Comparison of ENCODE assay signal across 8 cellular contexts in the genomic region with DNA sequence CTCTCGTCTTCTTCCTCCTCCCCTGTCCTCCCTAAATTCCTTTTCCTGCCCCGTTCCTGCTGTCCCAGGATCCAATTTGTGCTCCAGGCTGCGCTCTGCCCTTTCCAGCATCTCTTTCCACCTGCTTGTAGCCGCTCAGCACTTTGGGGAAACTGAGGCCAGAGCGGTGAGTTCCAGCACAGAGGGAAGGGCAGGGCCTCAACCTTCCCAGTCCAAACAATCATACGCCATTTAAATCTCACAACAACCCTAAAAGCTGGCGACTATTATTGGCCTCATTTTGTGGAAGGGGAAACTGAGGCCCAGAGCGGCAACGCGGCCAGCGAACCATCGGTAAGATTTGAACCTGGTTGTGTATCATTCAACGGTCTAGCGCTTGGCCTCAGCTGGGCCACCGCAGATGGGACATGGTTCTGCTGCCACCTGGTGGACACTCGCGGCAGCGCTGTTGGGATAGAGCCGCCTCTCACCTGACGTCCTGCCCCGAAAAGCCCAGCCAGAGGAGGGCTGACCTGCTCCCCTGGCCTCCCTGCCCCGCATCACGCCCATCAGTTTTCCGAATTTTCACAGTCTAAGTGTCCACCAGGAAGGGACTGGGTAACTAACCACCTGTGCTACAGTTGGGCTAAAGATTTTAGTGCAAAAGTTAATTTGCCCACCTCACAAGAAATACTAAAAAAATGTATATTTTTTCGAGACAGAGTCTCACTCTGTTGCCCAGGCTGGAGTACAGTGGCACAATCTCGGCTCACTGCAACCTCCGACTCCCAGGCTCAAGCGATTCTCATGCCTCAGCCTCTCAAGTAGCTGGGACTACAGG. TPM values are rescaled to one million over a fixed set of nuclear protein-coding genes. Genes with fewer than 3 reads are reported as not detected.
DNase-seq lines count a peak whose midpoint lies in the region; ATAC-seq, FAIRE-seq and TF ChIP-seq lines count a peak whose summit lies in the region.

No MANE protein-coding gene starts in this region.

- TF ChIP-seq CTCF in A549 (IDR thresholded peaks at IDR 0.05), result peak; percentile 80
- peak; percentile 98 for TF ChIP-seq CTCF in GM20000 (IDR thresholded peaks at IDR 0.05; ENCODE audit: extremely low read depth, missing control alignments)

- DNase-seq in A549 (ENCODE audit: low read depth in 1 of 2, low spot score in 1 of 2) (peak; percentile 67 to 81), GM20000 (ENCODE audit: low spot score) (peak; percentile 83), NCI-H345 (lab: John Stamatoyannopoulos, UW) (peak; percentile 65), left lobe of liver (ENCODE audit: low spot score) (peak; percentile 83)
- DNase-seq in activated CD4-positive, alpha-beta T cell treated with anti-CD3 and anti-CD28 coated beads for 24 hours (ENCODE audit: low read depth in 2 of 2), result peak; percentile 95
- peak; percentile 79 to 95 for DNase-seq in central memory CD8-positive, alpha-beta T cell (ENCODE audit: low spot score in 2 of 2)
- DNase-seq in stimulated activated CD4-positive, alpha-beta T cell treated with anti-CD3 and anti-CD28 coated beads, Interleukin-4, amount 100 ng/mL, for 48 hours (ENCODE audit: low read depth in 2 of 2), result peak; percentile 87 to 98

- no peak for TF ChIP-seq POLR2A in A549 (IDR thresholded peaks at IDR 0.05; ENCODE audit: low read length)

- no peaks in the 10 kb centered on the region for H3K9me3 ChIP-seq in A549

- CTCF ChIA-PET in A549 (lab: Yijun Ruan, JAX), result interaction anchor here (0.5 to 3.3 kb wide), 30 partner anchors 8 to 443 kb away, joined by 3 to 19 read pairs (median 4); partner anchors contain the start of genes B3GNT3 and CCDC124

- no peaks in the 10 kb centered on the region for H3K9me3 Mint-ChIP-seq in central memory CD8-positive, alpha-beta T cell

- H3K4me1 Mint-ChIP-seq in central memory CD8-positive, alpha-beta T cell, result peaks cover 31% of the 10 kb centered on the region

- H3K4me1 ChIP-seq in A549, result 0 out of 3 replicates have a peak, but pooled peaks cover 3% of the 10 kb centered on the region

- no peak overlapping the region for H3K4me3 ChIP-seq in A549

- no peak overlapping the region for H3K27ac ChIP-seq in A549

- peak; percentile 89 to 95 for TF ChIP-seq RAD21 in A549 (conservative IDR thresholded peaks at IDR 0.05 in 1 of 2, IDR thresholded peaks at IDR 0.05 in 1 of 2)

- no peak overlapping the region for H3K4me3 Mint-ChIP-seq in central memory CD8-positive, alpha-beta T cell

- H3K36me3 Mint-ChIP-seq in central memory CD8-positive, alpha-beta T cell (ENCODE audit: insufficient read depth), result peaks cover 14% of the 10 kb centered on the region

- POLR2A ChIA-PET in A549 (lab: Yijun Ruan, JAX), result no interaction called here

- ATAC-seq in A549, result peak; percentile 69 to 75; a peak in 5 of 6 replicates
- no peak for ATAC-seq in central memory CD8-positive, alpha-beta T cell (replicated peaks; ENCODE audit: extremely low read depth, poor library complexity, severe bottlenecking)
- peak; percentile 70 for ATAC-seq in left lobe of liver
- ATAC-seq in GM21576 (IDR thresholded peaks at IDR 0.05; ENCODE audit: unreplicated experiment), result no peak

- no peak overlapping the region for H3K4me2 ChIP-seq in A549

- no peak overlapping the region for H3K27ac Mint-ChIP-seq in central memory CD8-positive, alpha-beta T cell (ENCODE audit: low read depth)

- TF ChIP-seq EP300 in A549 (IDR thresholded peaks at IDR 0.05), result no peak

- WGBS in A549 (ENCODE audit: missing lambda C conversion rate), result 9% methylated on average over 26 of the region's 28 CpGs

- no peak for FAIRE-seq in A549 (lab: Jason Lieb, UNC)

- H3K27me3 Mint-ChIP-seq in central memory CD8-positive, alpha-beta T cell, result no peaks in the 10 kb centered on the region

TF ChIP-seq in A549, 52 proteins besides CTCF, POLR2A, EP300 and RAD21:
- peak; percentile 74 for TF ChIP-seq SMC3 (IDR thresholded peaks at IDR 0.05)
- TF ChIP-seq, protein P1, sequence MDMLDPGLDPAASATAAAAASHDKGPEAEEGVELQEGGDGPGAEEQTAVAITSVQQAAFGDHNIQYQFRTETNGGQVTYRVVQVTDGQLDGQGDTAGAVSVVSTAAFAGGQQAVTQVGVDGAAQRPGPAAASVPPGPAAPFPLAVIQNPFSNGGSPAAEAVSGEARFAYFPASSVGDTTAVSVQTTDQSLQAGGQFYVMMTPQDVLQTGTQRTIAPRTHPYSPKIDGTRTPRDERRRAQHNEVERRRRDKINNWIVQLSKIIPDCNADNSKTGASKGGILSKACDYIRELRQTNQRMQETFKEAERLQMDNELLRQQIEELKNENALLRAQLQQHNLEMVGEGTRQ (IDR thresholded peaks at IDR 0.05), result no peak
- no peak for TF ChIP-seq NFE2L2 (conservative IDR thresholded peaks at IDR 0.05; ENCODE audit: low read length)

RNA-seq across cellular contexts. Expression of gene RPL18A, which starts 4.2 kb away (rescaled TPM):
- polyA plus RNA-seq in A549 (2011; rRNA removed), result 624 and 696 TPM in 2 replicates
- polyA plus RNA-seq in A549 (2012; cell fraction: cytosol; rRNA removed), result 1,715 and 1,844 TPM in 2 replicates
- polyA plus RNA-seq in A549 (2012; cell fraction: nucleus; rRNA removed), result 964 and 1,082 TPM in 2 replicates
- 1,807 to 1,898 TPM (median 1,812 TPM) in 3 replicates for polyA plus RNA-seq in A549 (2017; fragmentation: RNase III; extraction: RNeasy Plus Mini Kit Qiagen cat#74134 plus additional on column Dnase treatment)
- polyA minus RNA-seq in A549 (2011; rRNA and poly(A)+ RNA removed), result 268 and 275 TPM in 2 replicates
- total RNA-seq in left lobe of liver, result 493 TPM

RNA-seq across cellular contexts. Expression of gene JAK3, which starts 7.8 kb away (rescaled TPM):
- 0.89 and 1.2 TPM in 2 replicates for polyA plus RNA-seq in A549 (2011; rRNA removed)
- polyA plus RNA-seq in A549 (2012; cell fraction: cytosol; rRNA removed), result 0.26 and 0.38 TPM in 2 replicates
- 0.91 and 0.95 TPM in 2 replicates for polyA plus RNA-seq in A549 (2012; cell fraction: nucleus; rRNA removed)
- polyA plus RNA-seq in A549 (2017; fragmentation: RNase III; extraction: RNeasy Plus Mini Kit Qiagen cat#74134 plus additional on column Dnase treatment), result 0.24 to 0.40 TPM (median 0.31 TPM) in 3 replicates
- polyA minus RNA-seq in A549 (2011; rRNA and poly(A)+ RNA removed), result 2.6 and 2.8 TPM in 2 replicates
- 1.2 TPM for total RNA-seq in left lobe of liver

RNA-seq across cellular contexts. Expression of gene SLC5A5, which starts 16.2 kb away (rescaled TPM):
- 0.25 TPM in 2 replicates for polyA plus RNA-seq in A549 (2011; rRNA removed)
- 0.08 and 0.09 TPM in 2 replicates for polyA plus RNA-seq in A549 (2012; cell fraction: cytosol; rRNA removed)
- polyA plus RNA-seq in A549 (2012; cell fraction: nucleus; rRNA removed), result 0.29 and 0.44 TPM in 2 replicates
- polyA plus RNA-seq in A549 (2017; fragmentation: RNase III; extraction: RNeasy Plus Mini Kit Qiagen cat#74134 plus additional on column Dnase treatment), result 0.06 to 0.20 TPM (median 0.13 TPM) in 3 replicates
- 0.58 TPM in 2 replicates for polyA minus RNA-seq in A549 (2011; rRNA and poly(A)+ RNA removed)
- total RNA-seq in left lobe of liver, result not detected

RNA-seq across cellular contexts. Expression of gene INSL3, which starts 34.2 kb away (rescaled TPM):
- 0.27 and 1.2 TPM in 2 replicates for polyA plus RNA-seq in A549 (2011; rRNA removed)
- 0.13 and 0.49 TPM in 2 replicates for polyA plus RNA-seq in A549 (2012; cell fraction: cytosol; rRNA removed)
- polyA plus RNA-seq in A549 (2012; cell fraction: nucleus; rRNA removed), result 0.58 TPM in 1 of 2 replicates, not detected in the other
- polyA plus RNA-seq in A549 (2017; fragmentation: RNase III; extraction: RNeasy Plus Mini Kit Qiagen cat#74134 plus additional on column Dnase treatment), result 0.25 to 0.32 TPM (median 0.28 TPM) in 3 replicates
- polyA minus RNA-seq in A549 (2011; rRNA and poly(A)+ RNA removed), result 1.5 TPM in 1 of 2 replicates, not detected in the other
- total RNA-seq in left lobe of liver, result not detected

Comparison
In these comparisons a context has a peak if more than half of its experiments do, and no peak if none do; other contexts are left out.
1. ATAC-seq: peak in A549 (2 of 2) and left lobe of liver (single experiment); none in central memory CD8-positive, alpha-beta T cell (single experiment) and GM21576 (single experiment).
2. Peak in every context shown above with its lines, with median percentiles within 50 percentile points of each other: DNase-seq.